ENCODE assay signal across 11 cellular contexts in the genomic region with DNA sequence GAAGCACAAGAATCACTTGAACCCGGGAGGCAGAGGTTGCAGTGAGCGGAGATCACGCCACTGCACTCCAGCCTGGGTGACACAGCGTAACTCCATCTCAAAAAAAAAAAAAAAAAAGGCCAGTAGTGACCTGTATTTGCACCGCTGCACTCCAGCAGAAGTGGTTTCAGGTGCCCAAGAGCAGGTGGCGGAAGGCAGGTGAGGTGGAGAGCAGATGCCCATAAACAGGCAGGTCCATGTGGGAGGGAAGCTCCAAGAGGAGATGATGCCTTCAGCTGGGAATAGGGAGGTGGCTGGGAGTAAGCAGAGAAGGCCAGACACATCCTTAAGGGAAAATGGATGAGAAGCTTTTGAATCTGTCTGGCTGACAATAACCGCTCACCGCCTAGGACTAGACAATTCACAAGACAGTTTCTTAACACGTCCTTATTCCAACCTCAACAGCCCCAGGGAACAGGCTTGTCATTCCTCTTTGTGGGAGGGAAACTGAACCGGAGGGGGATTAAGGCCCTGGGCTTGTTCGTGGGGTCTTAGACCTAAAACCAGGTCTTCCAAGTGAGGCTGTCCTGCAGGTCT. TPM values are rescaled to one million over a fixed set of nuclear protein-coding genes. Genes with fewer than 3 reads are reported as not detected.
DNase-seq lines count a peak whose midpoint lies in the region; ATAC-seq and TF ChIP-seq lines count a peak whose summit lies in the region.
"Had no signal": no experiment of that assay in that cellular context is flagged by ENCODE, and none has a peak within 500 bp of the region (broad histone marks: within the 10 kb centered on the region; RNA-seq: fewer than 3 reads in every experiment).

No MANE protein-coding gene starts in this region.

- no peaks in the 10 kb centered on the region for H3F3A ChIP-seq in smooth muscle cell (ENCODE audit: low read depth)

- no peak for ATAC-seq in HG03097 (IDR thresholded peaks at IDR 0.05; ENCODE audit: low FRiP score, unreplicated experiment)

- H4K20me1 ChIP-seq in smooth muscle cell (ENCODE audit: low read depth): no peaks in the 10 kb centered on the region

- H3K4me2 ChIP-seq in smooth muscle cell: no peak overlapping the region

- H3K9me3 ChIP-seq in smooth muscle cell (replicated peaks; ENCODE audit: low read depth): no peaks in the 10 kb centered on the region

- H3K9ac ChIP-seq in smooth muscle cell (ENCODE audit: low read depth): peak overlapping the region; percentile 33

- H3K36me3 ChIP-seq in smooth muscle cell (ENCODE audit: low read depth): no peaks in the 10 kb centered on the region

- H3K27me3 ChIP-seq in smooth muscle cell (ENCODE audit: low read depth): no peaks in the 10 kb centered on the region

- H2AFZ ChIP-seq in smooth muscle cell (ENCODE audit: low read depth): no peak overlapping the region

- DNase-seq in M059J (ENCODE audit: low read depth) (peak; percentile 25), NCI-H345 (lab: John Stamatoyannopoulos, UW) (peak; percentile 61), epithelial cell of prostate (ENCODE audit: low read depth, low spot score) (no peak), smooth muscle cell (lab: John Stamatoyannopoulos, UW; ENCODE audit: unreplicated experiment) (no peak), ureter (ENCODE audit: low spot score) (no peak), globus pallidus (ENCODE audit: low spot score) (no peak)
- no peak for DNase-seq in activated naive CD4-positive, alpha-beta T cell treated with anti-CD3 and anti-CD28 coated beads, Interleukin-2, amount 50 U/mL, for 16 hours
- DNase-seq: MM.1S had no signal

- H3K4me1 ChIP-seq in smooth muscle cell (ENCODE audit: low read depth): no peaks in the 10 kb centered on the region

- no peak overlapping the region for H3K4me3 ChIP-seq in smooth muscle cell

- no peaks in the 10 kb centered on the region for H3K79me2 ChIP-seq in smooth muscle cell (ENCODE audit: low read depth)

- no peak for TF ChIP-seq CTCF in smooth muscle cell (IDR thresholded peaks at IDR 0.05; ENCODE audit: borderline replicate concordance, insufficient read depth, poor library complexity, severe bottlenecking)

- 64% methylated on average over 11 of the region's 11 CpGs for WGBS in smooth muscle cell (ENCODE audit: low lambda C conversion rate)

- H3K27ac ChIP-seq in epithelial cell of prostate: peak overlapping the region; percentile 10
- H3K27ac ChIP-seq in smooth muscle cell (ENCODE audit: low read depth): peak overlapping the region; percentile 69

RNA-seq across cellular contexts. Expression of a gene that starts 44.0 kb away (rescaled TPM):
- 0.05 TPM in 1 of 2 replicates, not detected in the other for total RNA-seq in M059J (2014; rRNA removed; shearing (Covaris generic))
- total RNA-seq in smooth muscle cell: 6.5 and 7.8 TPM in 2 replicates
- polyA plus RNA-seq in smooth muscle cell: 5.2 and 21.9 TPM in 2 replicates
- total RNA-seq in ureter: 59.7 TPM
- total RNA-seq: RPMI7951 had no signal
- polyA plus RNA-seq: neural cell had no signal

Comparison
In these comparisons a context has a peak if more than half of its experiments do, and no peak if none do; other contexts are left out.
1. DNase-seq: peak in M059J (single experiment) and NCI-H345 (single experiment); none in epithelial cell of prostate (single experiment), smooth muscle cell (single experiment), ureter (single experiment), globus pallidus (single experiment) and activated naive CD4-positive, alpha-beta T cell treated with anti-CD3 and anti-CD28 coated beads, Interleukin-2, amount 50 U/mL, for 16 hours (single experiment).